18 cellular contexts compared by ENCODE assay signal in genomic region chr10:86635402-86635801, GRCh38. TPM values are rescaled to one million over a fixed set of nuclear protein-coding genes. Genes with fewer than 3 reads are reported as not detected.
DNase-seq lines count a peak whose midpoint lies in the region; ATAC-seq and TF ChIP-seq lines count a peak whose summit lies in the region.
"Had no signal": no experiment of that assay in that cellular context is flagged by ENCODE, and none has a peak within 500 bp of the region (broad histone marks: within the 10 kb centered on the region; RNA-seq: fewer than 3 reads in every experiment).

No MANE protein-coding gene starts in this region.

- H3K79me2 ChIP-seq in PC-9 (ENCODE audit: low read depth): no peaks in the 10 kb centered on the region

- no peaks in the 10 kb centered on the region for H4K20me1 ChIP-seq in PC-9 (ENCODE audit: insufficient read depth)

- POLR2A ChIA-PET in PC-9 (lab: Charles Lee; ENCODE audit: unreplicated experiment): no interaction called here

- H3K27ac ChIP-seq in PC-9 (peak overlapping the region; percentile 85), epithelial cell of prostate (peak overlapping the region; percentile 38)
- H3K27ac ChIP-seq: C4-2B, upper lobe of left lung had no signal

- TF ChIP-seq CTCF in PC-9 (conservative IDR thresholded peaks at IDR 0.05): no peak

- H3K36me3 ChIP-seq in PC-9 (ENCODE audit: low read depth): no peaks in the 10 kb centered on the region
- H3K36me3 ChIP-seq: upper lobe of left lung had no signal

- peak overlapping the region; percentile 48 for H3K4me2 ChIP-seq in PC-9

- BruUV-seq in PC-9 (replicated peaks; lab: Mats Ljungman, UMichigan): no TSS peak

- peaks cover 21% of the 10 kb centered on the region for H3K4me1 ChIP-seq in PC-9 (replicated peaks; ENCODE audit: insufficient read depth)

- DNase-seq in Ammon's horn (ENCODE audit: low spot score): peak; percentile 15
- peak in 1 of 2 experiments; percentile 77 for DNase-seq in PC-9
- no peak for DNase-seq in epithelial cell of prostate (ENCODE audit: low read depth, low spot score)
- peak; percentile 60 for DNase-seq in non-pigmented ciliary epithelial cell (ENCODE audit: low read depth)
- no peak for DNase-seq in SW480 (ENCODE audit: low spot score)
- DNase-seq in NCI-H2171 (lab: John Stamatoyannopoulos, UW): no peak
- DNase-seq in NCI-H2029 (lab: John Stamatoyannopoulos, UW): no peak
- DNase-seq: activated CD4-positive, alpha-beta T cell treated with anti-CD3 and anti-CD28 coated beads for 48 hours; kidney glomerular epithelial cell; NCI-H1436; NCI-H510A treated with DMSO at 0.1 percent for 48 hours; upper lobe of left lung had no signal

- H3K9me3 ChIP-seq in PC-9 (ENCODE audit: insufficient read depth, low read depth): peaks cover 4% of the 10 kb centered on the region; the same call in 1 of the 2 replicates
- H3K9me3 ChIP-seq: upper lobe of left lung had no signal

- H3K9me2 ChIP-seq in PC-9 (ENCODE audit: insufficient read depth): no peaks in the 10 kb centered on the region

- H3K4me3 ChIP-seq in PC-9: no peak overlapping the region
- H3K4me3 ChIP-seq: K562, upper lobe of left lung had no signal

- no peak for ATAC-seq in HG02798 (IDR thresholded peaks at IDR 0.05; ENCODE audit: poor library complexity, unreplicated experiment)
- ATAC-seq: K562 had no signal

- CTCF ChIA-PET in PC-9 (lab: Charles Lee): no interaction called here

- intact Hi-C loops in PC-9 (cut with micrococcal nuclease; ENCODE audit: unreplicated experiment): no loop called here

- H3F3A ChIP-seq in PC-9 (ENCODE audit: insufficient read depth, low read depth): peaks cover 16% of the 10 kb centered on the region; the same call in 1 of the 2 replicates

- no peak overlapping the region for H2AFZ ChIP-seq in PC-9

- no peaks in the 10 kb centered on the region for H3K27me3 ChIP-seq in PC-9 (ENCODE audit: insufficient read depth, low read depth)

RNA-seq across cellular contexts. Expression of gene OPN4, which starts 18.9 kb away (rescaled TPM):
- 0.15 and 0.23 TPM in 2 replicates for total RNA-seq in PC-9 (2021)
- total RNA-seq: Daoy; K562; pulmonary artery endothelial cell; T-helper 2 cell treated with Interferon-gamma antibody and Interleukin-4, amounts not matched to agents 100 ng/mL and 5 ng/mL, for 36 hours; upper lobe of left lung had no signal

RNA-seq across cellular contexts. Expression of gene LDB3, which starts 32.9 kb away (rescaled TPM):
- 0.63 and 0.73 TPM in 2 replicates for total RNA-seq in PC-9 (2021)
- total RNA-seq: Daoy, K562, pulmonary artery endothelial cell had no signal

Comparison
In these comparisons a context has a peak if more than half of its experiments do, and no peak if none do; other contexts are left out.
1. DNase-seq: peak in Ammon's horn (single experiment) and non-pigmented ciliary epithelial cell (single experiment); none in epithelial cell of prostate (single experiment), SW480 (single experiment), NCI-H2171 (single experiment) and NCI-H2029 (single experiment).